ENCODE assay signal across 1 cellular context in the genomic region with DNA sequence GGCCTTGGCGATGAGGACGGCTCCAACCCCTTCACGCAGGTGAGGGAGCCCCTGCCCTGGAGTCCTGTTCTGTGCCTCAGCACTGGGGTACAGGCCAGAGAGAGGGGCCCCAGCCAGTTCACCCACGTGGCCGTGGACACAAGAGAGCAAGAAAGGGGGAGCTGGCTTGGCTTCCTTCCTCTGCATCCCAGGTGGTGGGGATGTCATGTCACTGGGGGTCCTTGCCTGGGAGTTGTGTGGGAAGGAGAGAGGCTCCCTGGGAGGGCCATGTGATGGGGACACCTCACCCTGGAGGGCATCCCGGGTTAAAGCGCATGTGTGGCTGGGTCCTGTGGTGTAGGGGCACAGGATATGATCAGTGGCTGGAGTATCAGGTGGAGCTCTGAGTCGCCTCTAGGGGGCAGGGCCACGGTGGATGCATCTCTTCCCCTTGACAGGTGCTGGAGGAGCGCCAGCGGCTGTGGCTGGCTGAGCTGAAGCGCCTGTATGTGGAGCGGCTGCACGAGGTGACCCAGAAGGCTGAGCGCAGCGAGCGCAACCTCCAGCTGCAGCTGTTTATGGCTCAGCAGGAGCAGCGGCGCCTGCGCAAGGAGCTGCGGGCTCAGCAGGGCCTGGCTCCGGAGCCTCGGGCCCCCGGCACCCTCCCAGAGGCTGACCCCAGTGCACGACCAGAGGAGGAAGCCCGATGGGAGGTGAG.
A peak's percentile ranks its signal among the peaks of the same experiment; 100 is the strongest.
TF ChIP-seq lines count a peak whose summit lies in the region.

No MANE protein-coding gene starts in this region.

TF ChIP-seq in HepG2, 621 proteins besides CTCF, POLR2A, EP300 and RAD21 (continues in another document):
- TF ChIP-seq TCF12 (IDR thresholded peaks at IDR 0.05) (no peak), TCF12 (CRISPR knock-in tag; IDR thresholded peaks at IDR 0.05) (0 out of 2 replicates have a peak, but pooled peaks have one; percentile 32), HNRNPH1 (optimal IDR thresholded peaks at IDR 0.05; ENCODE audit: low read depth, low read length) (no peak), POLR2G (IDR thresholded peaks at IDR 0.05; ENCODE audit: low read depth, low read length) (no peak), IRF9 (CRISPR knock-in tag; IDR thresholded peaks at IDR 0.05; ENCODE audit: borderline replicate concordance) (peak; percentile 81; the same call in 1 of the 2 replicates), ZNF34 (CRISPR knock-in tag; IDR thresholded peaks at IDR 0.05; ENCODE audit: borderline replicate concordance) (no peak), ZNF841 (CRISPR knock-in tag; IDR thresholded peaks at IDR 0.05; ENCODE audit: borderline replicate concordance) (no peak), ZNF609 (CRISPR knock-in tag; IDR thresholded peaks at IDR 0.05; ENCODE audit: borderline replicate concordance) (no peak), KDM3A (CRISPR knock-in tag; IDR thresholded peaks at IDR 0.05; ENCODE audit: low read depth) (no peak), MEIS1 (CRISPR knock-in tag; IDR thresholded peaks at IDR 0.05; ENCODE audit: borderline replicate concordance) (peak; percentile 91; the same call in 1 of the 2 replicates), ZEB1 (IDR thresholded peaks at IDR 0.05; ENCODE audit: insufficient replicate concordance, low read depth) (no peak), MAF1 (CRISPR knock-in tag; IDR thresholded peaks at IDR 0.05; ENCODE audit: borderline replicate concordance) (no peak), ZNF563 (CRISPR knock-in tag; IDR thresholded peaks at IDR 0.05) (no peak), ZFP41 (CRISPR knock-in tag; IDR thresholded peaks at IDR 0.05; ENCODE audit: borderline replicate concordance) (no peak), ZNF33B (CRISPR knock-in tag; IDR thresholded peaks at IDR 0.05) (0 out of 2 replicates have a peak, but pooled peaks have one; percentile 30), E2F5 (CRISPR knock-in tag; conservative IDR thresholded peaks at IDR 0.05) (no peak), DRAP1 (CRISPR knock-in tag; IDR thresholded peaks at IDR 0.05) (0 out of 2 replicates have a peak, but pooled peaks have one; percentile 23), ZNF777 (CRISPR knock-in tag; IDR thresholded peaks at IDR 0.05) (no peak), NCOR1 (IDR thresholded peaks at IDR 0.05; ENCODE audit: borderline replicate concordance, low read length) (no peak), ZMYM3 (CRISPR knock-in tag; IDR thresholded peaks at IDR 0.05) (peak; percentile 55; the same call in 1 of the 2 replicates), GABPB1 (CRISPR knock-in tag; IDR thresholded peaks at IDR 0.05) (peak; percentile 44; the same call in 1 of the 2 replicates), ZC3H13 (CRISPR knock-in tag; IDR thresholded peaks at IDR 0.05) (no peak), RXRB (CRISPR knock-in tag; IDR thresholded peaks at IDR 0.05; ENCODE audit: borderline replicate concordance) (peak; percentile 55; the same call in 1 of the 2 replicates), ZBTB42 (CRISPR knock-in tag; IDR thresholded peaks at IDR 0.05) (no peak), SPEN (CRISPR knock-in tag; IDR thresholded peaks at IDR 0.05; ENCODE audit: low read depth) (peak; percentile 52; the same call in 1 of the 2 replicates), ZNF781 (CRISPR knock-in tag; IDR thresholded peaks at IDR 0.05; ENCODE audit: borderline replicate concordance, not compliant biosample characterization) (peak; percentile 68), HNRNPUL1 (IDR thresholded peaks at IDR 0.05; ENCODE audit: low read depth, low read length) (no peak), TFE3 (CRISPR knock-in tag; IDR thresholded peaks at IDR 0.05) (no peak), CENPBD1 (CRISPR knock-in tag; IDR thresholded peaks at IDR 0.05; ENCODE audit: borderline replicate concordance, low read depth) (no peak), MYC (CRISPR knock-in tag; IDR thresholded peaks at IDR 0.05; ENCODE audit: borderline replicate concordance) (peak; percentile 54), WIZ (CRISPR knock-in tag; IDR thresholded peaks at IDR 0.05) (no peak; the same call in 1 of the 2 replicates), NFE2 (CRISPR knock-in tag; IDR thresholded peaks at IDR 0.05) (no peak), ETV6 (CRISPR knock-in tag; conservative IDR thresholded peaks at IDR 0.05) (no peak)
- TF ChIP-seq, protein P1, sequence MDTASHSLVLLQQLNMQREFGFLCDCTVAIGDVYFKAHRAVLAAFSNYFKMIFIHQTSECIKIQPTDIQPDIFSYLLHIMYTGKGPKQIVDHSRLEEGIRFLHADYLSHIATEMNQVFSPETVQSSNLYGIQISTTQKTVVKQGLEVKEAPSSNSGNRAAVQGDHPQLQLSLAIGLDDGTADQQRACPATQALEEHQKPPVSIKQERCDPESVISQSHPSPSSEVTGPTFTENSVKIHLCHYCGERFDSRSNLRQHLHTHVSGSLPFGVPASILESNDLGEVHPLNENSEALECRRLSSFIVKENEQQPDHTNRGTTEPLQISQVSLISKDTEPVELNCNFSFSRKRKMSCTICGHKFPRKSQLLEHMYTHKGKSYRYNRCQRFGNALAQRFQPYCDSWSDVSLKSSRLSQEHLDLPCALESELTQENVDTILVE (CRISPR knock-in tag; IDR thresholded peaks at IDR 0.05), result no peak
- TF ChIP-seq, protein P2, sequence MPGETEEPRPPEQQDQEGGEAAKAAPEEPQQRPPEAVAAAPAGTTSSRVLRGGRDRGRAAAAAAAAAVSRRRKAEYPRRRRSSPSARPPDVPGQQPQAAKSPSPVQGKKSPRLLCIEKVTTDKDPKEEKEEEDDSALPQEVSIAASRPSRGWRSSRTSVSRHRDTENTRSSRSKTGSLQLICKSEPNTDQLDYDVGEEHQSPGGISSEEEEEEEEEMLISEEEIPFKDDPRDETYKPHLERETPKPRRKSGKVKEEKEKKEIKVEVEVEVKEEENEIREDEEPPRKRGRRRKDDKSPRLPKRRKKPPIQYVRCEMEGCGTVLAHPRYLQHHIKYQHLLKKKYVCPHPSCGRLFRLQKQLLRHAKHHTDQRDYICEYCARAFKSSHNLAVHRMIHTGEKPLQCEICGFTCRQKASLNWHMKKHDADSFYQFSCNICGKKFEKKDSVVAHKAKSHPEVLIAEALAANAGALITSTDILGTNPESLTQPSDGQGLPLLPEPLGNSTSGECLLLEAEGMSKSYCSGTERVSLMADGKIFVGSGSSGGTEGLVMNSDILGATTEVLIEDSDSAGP (CRISPR knock-in tag; IDR thresholded peaks at IDR 0.05; ENCODE audit: borderline replicate concordance), result peak; percentile 37; the same call in 1 of the 2 replicates
